ENCODE assay signal across 1 cellular context in genomic region chr1:33875857-33876256, GRCh38.
TF ChIP-seq lines count a peak whose summit lies in the region.

No MANE protein-coding gene starts in this region.

TF ChIP-seq in SK-N-SH, 30 proteins besides CTCF, POLR2A, EP300 and RAD21 (continued from another document):
- TF ChIP-seq REST (IDR thresholded peaks at IDR 0.05; ENCODE audit: low read depth, low read length) (no peak), JUND (IDR thresholded peaks at IDR 0.05) (no peak), MAX (IDR thresholded peaks at IDR 0.05; ENCODE audit: low read depth) (no peak), FOXJ3 (CRISPR knock-in tag; IDR thresholded peaks at IDR 0.05) (no peak), USF1 (IDR thresholded peaks at IDR 0.05; ENCODE audit: borderline replicate concordance, low read depth) (no peak)
